ENCODE assay signal across 13 cellular contexts in genomic region chr1:108639899-108640560, GRCh38. TPM values are rescaled to one million over a fixed set of nuclear protein-coding genes. Genes with fewer than 3 reads are reported as not detected.
A peak's percentile ranks its signal among the peaks of the same experiment; 100 is the strongest.
DNase-seq lines count a peak whose midpoint lies in the region; ATAC-seq lines count a peak whose summit lies in the region.
"Had no signal": no experiment of that assay in that cellular context is flagged by ENCODE, and none has a peak within 500 bp of the region (broad histone marks: within the 10 kb centered on the region; RNA-seq: fewer than 3 reads in every experiment).

No MANE protein-coding gene starts in this region.

- peak; percentile 69 for DNase-seq in activated CD8-positive, alpha-beta memory T cell treated with anti-CD3 and anti-CD28 coated beads for 24 hours
- no peak for DNase-seq in activated CD8-positive, alpha-beta memory T cell treated with anti-CD3 and anti-CD28 coated beads, Interleukin-2, amount 50 U/mL, for 48 hours
- peak; percentile 55 for DNase-seq in activated T-cell treated with anti-CD3 and anti-CD28 coated beads, Interleukin-2, amount 50 U/mL, for 4 hours
- DNase-seq in foreskin melanocyte = peak; percentile 13
- DNase-seq in stimulated activated naive CD4-positive, alpha-beta T cell treated with Interleukin-2 at 50 U/mL for 16 hours (lab: John Stamatoyannopoulos, UW) = peak; percentile 11
- DNase-seq in Kasumi-1 (lab: John Stamatoyannopoulos, UW) = no peak
- DNase-seq in islet precursor cell = no peak
- DNase-seq: 8988T, mammary epithelial cell, MG63, NCI-H2171, transverse colon had no signal

- H3K9me3 Mint-ChIP-seq in activated T-cell treated with anti-CD3 and anti-CD28 coated beads, Interleukin-2, amount 50 U/mL, for 4 hours = no peaks in the 10 kb centered on the region

- peaks cover 9% of the 10 kb centered on the region for H3K36me3 Mint-ChIP-seq in activated T-cell treated with anti-CD3 and anti-CD28 coated beads, Interleukin-2, amount 50 U/mL, for 4 hours (ENCODE audit: insufficient read depth)

- peak; percentile 27 to 30 for ATAC-seq in activated T-cell treated with anti-CD3 and anti-CD28 coated beads, Interleukin-2, amount 50 U/mL, for 4 hours
- ATAC-seq in HG03097 (IDR thresholded peaks at IDR 0.05; ENCODE audit: low FRiP score, unreplicated experiment) = no peak

- no peak overlapping the region for H3K4me3 Mint-ChIP-seq in activated T-cell treated with anti-CD3 and anti-CD28 coated beads, Interleukin-2, amount 50 U/mL, for 4 hours

- H3K27me3 Mint-ChIP-seq in activated T-cell treated with anti-CD3 and anti-CD28 coated beads, Interleukin-2, amount 50 U/mL, for 4 hours (ENCODE audit: low read depth) = no peaks in the 10 kb centered on the region

- H3K4me1 Mint-ChIP-seq in activated T-cell treated with anti-CD3 and anti-CD28 coated beads, Interleukin-2, amount 50 U/mL, for 4 hours (ENCODE audit: low read depth) = peaks cover 43% of the 10 kb centered on the region

RNA-seq across cellular contexts. Expression of gene HENMT1, which starts 20.9 kb away (rescaled TPM):
- total RNA-seq in activated T-cell treated with anti-CD3 and anti-CD28 coated beads, Interleukin-2, amount 50 U/mL, for 4 hours = 10 to 100 TPM; 11.9 to 12.2 (median 12.0) TPM

RNA-seq across cellular contexts. Expression of gene PRPF38B, which starts 52.1 kb away (rescaled TPM):
- 10 to 100 TPM; 68.9 to 76.7 (median 76.6) TPM for total RNA-seq in activated T-cell treated with anti-CD3 and anti-CD28 coated beads, Interleukin-2, amount 50 U/mL, for 4 hours

Comparison
In these comparisons a context has a peak if more than half of its experiments do, and no peak if none do; other contexts are left out.
1. DNase-seq: peak in activated CD8-positive, alpha-beta memory T cell treated with anti-CD3 and anti-CD28 coated beads for 24 hours (single experiment), activated T-cell treated with anti-CD3 and anti-CD28 coated beads, Interleukin-2, amount 50 U/mL, for 4 hours (single experiment), foreskin melanocyte (single experiment) and stimulated activated naive CD4-positive, alpha-beta T cell treated with Interleukin-2 at 50 U/mL for 16 hours (single experiment); none in activated CD8-positive, alpha-beta memory T cell treated with anti-CD3 and anti-CD28 coated beads, Interleukin-2, amount 50 U/mL, for 48 hours (single experiment), Kasumi-1 (0 of 2) and islet precursor cell (single experiment).